8 cellular contexts compared by ENCODE assay signal in the genomic region with DNA sequence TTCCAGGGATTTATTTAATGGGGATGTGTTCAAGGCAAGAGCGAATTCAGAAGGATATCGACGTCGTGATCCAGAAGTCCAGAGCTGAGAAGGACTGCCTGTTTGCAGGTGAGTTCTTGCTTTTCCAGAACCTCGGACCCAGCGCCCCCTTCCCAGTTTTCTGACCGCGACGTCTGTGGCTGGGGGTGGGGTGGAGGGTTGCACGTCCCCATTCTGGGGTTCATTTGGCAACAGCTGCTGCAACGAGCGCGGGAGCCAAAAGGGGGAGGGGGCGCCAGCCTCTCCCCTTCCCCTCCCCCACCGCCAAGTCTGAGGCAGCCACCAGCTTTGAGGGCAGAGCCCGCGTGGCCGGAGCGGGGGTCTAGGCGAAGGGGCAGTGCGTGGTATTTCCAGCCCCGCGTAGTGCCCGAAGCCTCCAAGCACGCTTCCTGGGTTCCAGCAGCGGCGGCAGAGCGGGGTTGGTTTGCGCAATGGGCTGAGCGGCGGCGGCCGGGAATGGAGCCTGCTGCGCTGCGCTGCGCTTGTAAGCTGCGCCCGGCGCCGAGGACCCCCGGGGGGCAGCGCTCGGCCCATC. TPM values are rescaled to one million over a fixed set of nuclear protein-coding genes. Genes with fewer than 3 reads are reported as not detected.
DNase-seq lines count a peak whose midpoint lies in the region; ATAC-seq, FAIRE-seq and TF ChIP-seq lines count a peak whose summit lies in the region.

No MANE protein-coding gene starts in this region.

- peak overlapping the region; percentile 99 for H3K27ac Mint-ChIP-seq in activated CD8-positive, alpha-beta T cell treated with anti-CD3 and anti-CD28 coated beads for 36 hours
- peak overlapping the region; percentile 63 to 98 (median 89) for H3K27ac Mint-ChIP-seq in nephron

- peaks cover 15% of the 10 kb centered on the region for H3K36me3 Mint-ChIP-seq in activated CD8-positive, alpha-beta T cell treated with anti-CD3 and anti-CD28 coated beads for 36 hours (ENCODE audit: low read depth)
- no peaks in the 10 kb centered on the region for H3K36me3 Mint-ChIP-seq in nephron (ENCODE audit: low read depth)

- no peaks in the 10 kb centered on the region for H3K9me3 Mint-ChIP-seq in activated CD8-positive, alpha-beta T cell treated with anti-CD3 and anti-CD28 coated beads for 36 hours
- H3K9me3 Mint-ChIP-seq in nephron: no peaks in the 10 kb centered on the region

- peak; percentile 40 for ATAC-seq in HG02571 (IDR thresholded peaks at IDR 0.05; ENCODE audit: unreplicated experiment)
- ATAC-seq in activated CD8-positive, alpha-beta T cell treated with anti-CD3 and anti-CD28 coated beads for 36 hours: peak; percentile 49

- H3K4me1 Mint-ChIP-seq in activated CD8-positive, alpha-beta T cell treated with anti-CD3 and anti-CD28 coated beads for 36 hours (ENCODE audit: low read depth): peaks cover 37% of the 10 kb centered on the region
- peaks cover 12% of the 10 kb centered on the region for H3K4me1 Mint-ChIP-seq in nephron

- no peak for TF ChIP-seq CTCF in activated CD8-positive, alpha-beta T cell treated with anti-CD3 and anti-CD28 coated beads for 36 hours (IDR thresholded peaks at IDR 0.05)
- TF ChIP-seq CTCF in fibroblast of mammary gland (conservative IDR thresholded peaks at IDR 0.05; ENCODE audit: control insufficient read depth, insufficient read depth, low read depth, low read length) (no peak), nephron (IDR thresholded peaks at IDR 0.05; ENCODE audit: unreplicated experiment in 3 of 3) (no peak)

- peak overlapping the region; percentile 80 for H3K4me3 ChIP-seq in fibroblast of mammary gland (ENCODE audit: control insufficient read depth, low read depth, low read length)

- intact Hi-C loops in activated CD8-positive, alpha-beta T cell treated with anti-CD3 and anti-CD28 coated beads for 36 hours (cut with micrococcal nuclease): loop anchor here (5.0 kb wide), 3 partner anchors 40 to 225 kb away; partner anchors contain the start of gene EMB

- DNase-seq in NK-92 treated with Interleukin-12 subunit alpha and Interleukin-12 subunit beta, amount 100 ng/mL, for 24 hours (lab: John Stamatoyannopoulos, UW): peak; percentile 70
- DNase-seq in NK-92 (lab: John Stamatoyannopoulos, UW; ENCODE audit: unreplicated experiment): no peak
- peak; percentile 82 for DNase-seq in MV-4-11 (lab: John Stamatoyannopoulos, UW)
- peak; percentile 64 for DNase-seq in activated CD8-positive, alpha-beta T cell treated with anti-CD3 and anti-CD28 coated beads for 36 hours
- peak; percentile 29 for DNase-seq in fibroblast of mammary gland (ENCODE audit: low read depth)
- peak; percentile 27 for DNase-seq in urothelium cell line (ENCODE audit: low spot score)

- no peak for FAIRE-seq in urothelium cell line (lab: Jason Lieb, UNC)

- peak overlapping the region; percentile 90 for H3K4me3 Mint-ChIP-seq in activated CD8-positive, alpha-beta T cell treated with anti-CD3 and anti-CD28 coated beads for 36 hours
- H3K4me3 Mint-ChIP-seq in nephron: peak overlapping the region; percentile 98 to 100 (median 98)

- CTCF ChIA-PET in activated CD8-positive, alpha-beta T cell treated with anti-CD3 and anti-CD28 coated beads for 36 hours (lab: Charles Lee): interaction anchor here (0.9 to 1.3 kb wide), 2 partner anchors 48 to 238 kb away, joined by 3 read pairs; no protein-coding TSS in a partner anchor

- POLR2A ChIA-PET in activated CD8-positive, alpha-beta T cell treated with anti-CD3 and anti-CD28 coated beads for 36 hours (lab: Charles Lee): interaction anchor here (0.8 to 1.9 kb wide), 11 partner anchors 11 to 91 kb away, joined by 3 to 13 read pairs (median 5); no protein-coding TSS in a partner anchor

- H3K27me3 Mint-ChIP-seq in activated CD8-positive, alpha-beta T cell treated with anti-CD3 and anti-CD28 coated beads for 36 hours: no peaks in the 10 kb centered on the region
- H3K27me3 Mint-ChIP-seq in nephron (ENCODE audit: low read depth): peaks cover 14% of the 10 kb centered on the region

RNA-seq across cellular contexts. Expression of gene PARP8, which starts 0.7 kb away (rescaled TPM):
- total RNA-seq in activated CD8-positive, alpha-beta T cell treated with anti-CD3 and anti-CD28 coated beads for 36 hours: 10 to 100 TPM; 42.9 to 48.3 TPM
